In genomic region chr17:80254396-80255241, GRCh38 we compare ENCODE assay signal across 8 cellular contexts. TPM values are rescaled to one million over a fixed set of nuclear protein-coding genes. Genes with fewer than 3 reads are reported as not detected.
A peak's percentile ranks its signal among the peaks of the same experiment; 100 is the strongest.
DNase-seq lines count a peak whose midpoint lies in the region; ATAC-seq and TF ChIP-seq lines count a peak whose summit lies in the region.

No MANE protein-coding gene starts in this region.

- peak overlapping the region; percentile 95 for H3K27ac Mint-ChIP-seq in activated CD4-positive, alpha-beta T cell treated with anti-CD3 and anti-CD28 coated beads, Interleukin-2, amount 10 ng/mL, durations not matched to agents 24 days and 14 days

- DNase-seq in COLO668 (lab: John Stamatoyannopoulos, UW; ENCODE audit: unreplicated experiment) (peak; percentile 54), NCI-H2171 treated with DMSO at 0.1 percent for 48 hours (lab: John Stamatoyannopoulos, UW) (peak; percentile 77), erythroblast (lab: John Stamatoyannopoulos, UW) (peak; percentile 91 to 93), pulmonary artery endothelial cell (ENCODE audit: low read depth, low spot score) (peak; percentile 57), head of caudate nucleus (no peak), NCI-H1105 (lab: John Stamatoyannopoulos, UW) (no peak)
- peak; percentile 91 for DNase-seq in activated CD4-positive, alpha-beta T cell treated with anti-CD3 and anti-CD28 coated beads, Interleukin-2, amount 10 ng/mL, durations not matched to agents 24 days and 14 days

- H3K4me1 Mint-ChIP-seq in activated CD4-positive, alpha-beta T cell treated with anti-CD3 and anti-CD28 coated beads, Interleukin-2, amount 10 ng/mL, durations not matched to agents 24 days and 14 days, result peaks cover 59% of the 10 kb centered on the region

- H3K4me3 Mint-ChIP-seq in activated CD4-positive, alpha-beta T cell treated with anti-CD3 and anti-CD28 coated beads, Interleukin-2, amount 10 ng/mL, durations not matched to agents 24 days and 14 days, result peak overlapping the region; percentile 74

- peak; percentile 46 for ATAC-seq in GM21717 (IDR thresholded peaks at IDR 0.05; ENCODE audit: unreplicated experiment)

- TF ChIP-seq POLR2A in erythroblast (IDR thresholded peaks at IDR 0.05; ENCODE audit: low read length), result peak; percentile 72

- intact Hi-C loops in activated CD4-positive, alpha-beta T cell treated with anti-CD3 and anti-CD28 coated beads, Interleukin-2, amount 10 ng/mL, durations not matched to agents 24 days and 14 days (cut with micrococcal nuclease), result loop anchor here (2.0 to 10.0 kb wide), 5 partner anchors 37 to 420 kb away; partner anchors contain the start of genes CBX4 and GAA
- intact Hi-C loops in head of caudate nucleus (cut with DNase I), result no loop called here

- H3K27me3 Mint-ChIP-seq in activated CD4-positive, alpha-beta T cell treated with anti-CD3 and anti-CD28 coated beads, Interleukin-2, amount 10 ng/mL, durations not matched to agents 24 days and 14 days, result no peaks in the 10 kb centered on the region

- no peaks in the 10 kb centered on the region for H3K36me3 Mint-ChIP-seq in activated CD4-positive, alpha-beta T cell treated with anti-CD3 and anti-CD28 coated beads, Interleukin-2, amount 10 ng/mL, durations not matched to agents 24 days and 14 days (ENCODE audit: low read depth)

- no peaks in the 10 kb centered on the region for H3K9me3 Mint-ChIP-seq in activated CD4-positive, alpha-beta T cell treated with anti-CD3 and anti-CD28 coated beads, Interleukin-2, amount 10 ng/mL, durations not matched to agents 24 days and 14 days

RNA-seq across cellular contexts. Expression of gene RNF213, which starts 6.0 kb away (rescaled TPM):
- total RNA-seq in activated CD4-positive, alpha-beta T cell treated with anti-CD3 and anti-CD28 coated beads, Interleukin-2, amount 10 ng/mL, durations not matched to agents 24 days and 14 days, result 238 and 264 TPM in 2 replicates
- 94.8 and 166 TPM in 2 replicates for total RNA-seq in pulmonary artery endothelial cell

RNA-seq across cellular contexts. Expression of gene SLC26A11, which starts 34.4 kb away (rescaled TPM):
- 4.3 and 6.2 TPM in 2 replicates for total RNA-seq in activated CD4-positive, alpha-beta T cell treated with anti-CD3 and anti-CD28 coated beads, Interleukin-2, amount 10 ng/mL, durations not matched to agents 24 days and 14 days
- total RNA-seq in pulmonary artery endothelial cell, result 5.4 and 10.0 TPM in 2 replicates

RNA-seq across cellular contexts. Expression of gene SGSH, which starts 34.5 kb away (rescaled TPM):
- total RNA-seq in activated CD4-positive, alpha-beta T cell treated with anti-CD3 and anti-CD28 coated beads, Interleukin-2, amount 10 ng/mL, durations not matched to agents 24 days and 14 days, result 20.5 and 22.5 TPM in 2 replicates
- 13.4 and 16.2 TPM in 2 replicates for total RNA-seq in pulmonary artery endothelial cell

Comparison
In these comparisons a context has a peak if more than half of its experiments do, and no peak if none do; other contexts are left out.
1. DNase-seq: peak in COLO668 (single experiment), NCI-H2171 treated with DMSO at 0.1 percent for 48 hours (single experiment), activated CD4-positive, alpha-beta T cell treated with anti-CD3 and anti-CD28 coated beads, Interleukin-2, amount 10 ng/mL, durations not matched to agents 24 days and 14 days (single experiment), erythroblast (2 of 2) and pulmonary artery endothelial cell (single experiment); none in head of caudate nucleus (0 of 42) and NCI-H1105 (single experiment).